ENCODE assay signal across 23 cellular contexts in the genomic region with DNA sequence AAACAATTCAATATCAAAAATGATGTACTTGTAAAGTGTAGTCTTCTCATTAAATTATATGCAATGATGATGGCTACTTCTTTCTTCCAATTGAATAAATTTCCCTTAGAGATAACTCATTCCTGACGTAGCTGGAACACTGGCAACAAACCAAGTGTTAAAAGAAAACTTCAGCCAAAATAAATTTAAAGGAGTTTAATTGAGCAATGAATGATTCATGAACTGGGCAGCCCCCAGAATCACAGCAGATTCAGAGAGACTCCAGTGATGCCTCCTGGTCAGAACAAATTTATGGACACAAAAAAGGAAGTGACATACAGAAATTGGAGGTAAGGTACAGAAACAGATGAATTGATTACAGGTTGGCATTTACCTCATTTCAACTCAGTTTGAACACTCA.
"Had no signal": no experiment of that assay in that cellular context is flagged by ENCODE, and none has a peak within 500 bp of the region (broad histone marks: within the 10 kb centered on the region; RNA-seq: fewer than 3 reads in every experiment).

No MANE protein-coding gene starts in this region.

- H3K4me3 ChIP-seq: colonic mucosa, esophagus squamous epithelium, gastrocnemius medialis, heart right ventricle, left lung, lower lobe of right lung had no signal

- H3K36me3 ChIP-seq: colonic mucosa, esophagus squamous epithelium, gastrocnemius medialis, heart right ventricle, left lung, lower lobe of right lung had no signal

- H3K9me3 ChIP-seq: colonic mucosa, esophagus squamous epithelium, gastrocnemius medialis, lower lobe of right lung had no signal

- H3K27me3 ChIP-seq: colonic mucosa, esophagus squamous epithelium, gastrocnemius medialis, heart right ventricle, left lung had no signal

- ATAC-seq: effector memory CD8-positive, alpha-beta T cell; esophagus mucosa; gastrocnemius medialis; heart right ventricle; left cardiac atrium; left lung; left ventricle myocardium superior; lower lobe of right lung; naive thymus-derived CD4-positive, alpha-beta T cell had no signal

- H3K4me1 ChIP-seq: colonic mucosa, esophagus squamous epithelium, gastrocnemius medialis, heart right ventricle, left lung, lower lobe of right lung had no signal

- DNase-seq: colonic mucosa; cortex of kidney; effector CD8-positive, alpha-beta T cell; effector memory CD8-positive, alpha-beta T cell; endodermal cell; erythroblast; esophagus squamous epithelium; foreskin fibroblast; foreskin melanocyte; gastrocnemius medialis; glutamatergic neuron; head of caudate nucleus; heart right ventricle; hippocampal formation; left cardiac atrium; left lung; left ventricle myocardium superior; lower lobe of right lung; mesenchymal stem cell; midbrain; naive thymus-derived CD4-positive, alpha-beta T cell had no signal

- H3K27ac ChIP-seq: colonic mucosa, epithelial cell of prostate, esophagus squamous epithelium, gastrocnemius medialis, heart right ventricle, left lung, lower lobe of right lung had no signal
